In genomic region chr5:53482717-53483638, GRCh38 we compare ENCODE assay signal across 1 cellular context.
TF ChIP-seq lines count a peak whose summit lies in the region.

No MANE protein-coding gene starts in this region.

TF ChIP-seq in HepG2, 621 proteins besides CTCF, POLR2A, EP300 and RAD21 (continued from another document and continues in another):
- 0 out of 2 replicates have a peak, but pooled peaks have one; percentile 18 for TF ChIP-seq ZNF724P (CRISPR knock-in tag; IDR thresholded peaks at IDR 0.05; ENCODE audit: borderline replicate concordance)
- TF ChIP-seq MXI1 (IDR thresholded peaks at IDR 0.05; ENCODE audit: borderline replicate concordance, low read depth, low read length), result peak; percentile 25; the same call in 1 of the 3 replicates
- TF ChIP-seq DMAP1 (CRISPR knock-in tag; IDR thresholded peaks at IDR 0.05), result peak; percentile 79; the same call in 1 of the 2 replicates
- TF ChIP-seq CCAR2 (optimal IDR thresholded peaks at IDR 0.05; ENCODE audit: low read depth, low read length), result no peak
- TF ChIP-seq ATF7 (IDR thresholded peaks at IDR 0.05), result no peak
- TF ChIP-seq ATF7 (CRISPR knock-in tag; IDR thresholded peaks at IDR 0.05), result no peak
- no peak for TF ChIP-seq ZNF512B (CRISPR knock-in tag; IDR thresholded peaks at IDR 0.05; ENCODE audit: borderline replicate concordance)
- TF ChIP-seq SMC3 (IDR thresholded peaks at IDR 0.05; ENCODE audit: low read length), result no peak; the same call in none of the 2 replicates
- TF ChIP-seq CCDC6 (CRISPR knock-in tag; IDR thresholded peaks at IDR 0.05), result peak; percentile 69; the same call in 1 of the 2 replicates
- no peak for TF ChIP-seq ZBTB1 (CRISPR knock-in tag; IDR thresholded peaks at IDR 0.05; ENCODE audit: borderline replicate concordance)
- peak; percentile 70; the same call in 1 of the 2 replicates for TF ChIP-seq DNMT3B (CRISPR knock-in tag; conservative IDR thresholded peaks at IDR 0.05)
- 0 out of 2 replicates have a peak, but pooled peaks have one; percentile 56 for TF ChIP-seq ZNF747 (CRISPR knock-in tag; IDR thresholded peaks at IDR 0.05; ENCODE audit: borderline replicate concordance)
- no peak for TF ChIP-seq ZNF660 (CRISPR knock-in tag; IDR thresholded peaks at IDR 0.05; ENCODE audit: borderline replicate concordance, low read depth)
- peak; percentile 81 for TF ChIP-seq ZNF30 (CRISPR knock-in tag; IDR thresholded peaks at IDR 0.05)
- TF ChIP-seq ZNF75D (CRISPR knock-in tag; IDR thresholded peaks at IDR 0.05; ENCODE audit: borderline replicate concordance), result no peak
- no peak for TF ChIP-seq THAP8 (CRISPR knock-in tag; IDR thresholded peaks at IDR 0.05; ENCODE audit: borderline replicate concordance)
- peak; percentile 27; the same call in 1 of the 2 replicates for TF ChIP-seq TFE3 (CRISPR knock-in tag; IDR thresholded peaks at IDR 0.05)
- TF ChIP-seq GMEB2 (CRISPR knock-in tag; IDR thresholded peaks at IDR 0.05; ENCODE audit: low read depth), result no peak
- no peak; the same call in 1 of the 2 replicates for TF ChIP-seq ZNF782 (CRISPR knock-in tag; IDR thresholded peaks at IDR 0.05; ENCODE audit: borderline replicate concordance)
- peak; percentile 86; the same call in 1 of the 2 replicates for TF ChIP-seq ZSCAN9 (CRISPR knock-in tag; IDR thresholded peaks at IDR 0.05; ENCODE audit: borderline replicate concordance)
- no peak for TF ChIP-seq HOXA7 (CRISPR knock-in tag; IDR thresholded peaks at IDR 0.05)
- TF ChIP-seq MEIS1 (CRISPR knock-in tag; IDR thresholded peaks at IDR 0.05; ENCODE audit: borderline replicate concordance), result no peak; the same call in 1 of the 2 replicates
- no peak for TF ChIP-seq RNF2 (conservative IDR thresholded peaks at IDR 0.05; ENCODE audit: low read depth)
- TF ChIP-seq ZMAT5 (CRISPR knock-in tag; IDR thresholded peaks at IDR 0.05; ENCODE audit: borderline replicate concordance, low read depth), result no peak
- TF ChIP-seq SETDB1 (CRISPR knock-in tag; IDR thresholded peaks at IDR 0.05; ENCODE audit: borderline replicate concordance), result no peak
- TF ChIP-seq KDM2A (CRISPR knock-in tag; IDR thresholded peaks at IDR 0.05; ENCODE audit: borderline replicate concordance, low read depth), result peak; percentile 75; the same call in 1 of the 2 replicates
- 0 out of 2 replicates have a peak, but pooled peaks have one; percentile 18 for TF ChIP-seq SP5 (CRISPR knock-in tag; IDR thresholded peaks at IDR 0.05; ENCODE audit: borderline replicate concordance, low read depth)
- peak; percentile 82 for TF ChIP-seq ZXDC (CRISPR knock-in tag; IDR thresholded peaks at IDR 0.05)
- peak; percentile 67; the same call in 1 of the 2 replicates for TF ChIP-seq WIZ (CRISPR knock-in tag; IDR thresholded peaks at IDR 0.05)
- no peak for TF ChIP-seq SRSF4 (IDR thresholded peaks at IDR 0.05; ENCODE audit: low read depth, low read length, poor library complexity, severe bottlenecking)
- TF ChIP-seq CHD4 (IDR thresholded peaks at IDR 0.05; ENCODE audit: borderline replicate concordance, low read length), result 0 out of 2 replicates have a peak, but pooled peaks have one; percentile 25
- no peak for TF ChIP-seq LRRFIP1 (CRISPR knock-in tag; conservative IDR thresholded peaks at IDR 0.05)
- TF ChIP-seq ZNF709 (CRISPR knock-in tag; IDR thresholded peaks at IDR 0.05), result no peak; the same call in 1 of the 2 replicates
- peak; percentile 32; the same call in 1 of the 2 replicates for TF ChIP-seq ETV5 (CRISPR knock-in tag; IDR thresholded peaks at IDR 0.05; ENCODE audit: borderline replicate concordance)
- no peak for TF ChIP-seq IKZF1 (IDR thresholded peaks at IDR 0.05)
- TF ChIP-seq BRD4 (CRISPR knock-in tag; IDR thresholded peaks at IDR 0.05), result no peak
- TF ChIP-seq NR2F2 (IDR thresholded peaks at IDR 0.05; ENCODE audit: borderline replicate concordance, low read depth), result peak; percentile 22
- peak; percentile 26; the same call in 1 of the 2 replicates for TF ChIP-seq ZNF652 (CRISPR knock-in tag; IDR thresholded peaks at IDR 0.05; ENCODE audit: borderline replicate concordance, low read depth)
- TF ChIP-seq ZNF180 (CRISPR knock-in tag; IDR thresholded peaks at IDR 0.05; ENCODE audit: borderline replicate concordance, low read depth), result no peak
- TF ChIP-seq NAIF1 (CRISPR knock-in tag; IDR thresholded peaks at IDR 0.05; ENCODE audit: borderline replicate concordance), result no peak
- TF ChIP-seq KLF12 (CRISPR knock-in tag; IDR thresholded peaks at IDR 0.05; ENCODE audit: borderline replicate concordance), result 0 out of 2 replicates have a peak, but pooled peaks have one; percentile 14
- no peak for TF ChIP-seq HOXA5 (CRISPR knock-in tag; IDR thresholded peaks at IDR 0.05)
- TF ChIP-seq PRPF4 (IDR thresholded peaks at IDR 0.05; ENCODE audit: low read depth, low read length, poor library complexity, severe bottlenecking), result no peak
- 0 out of 2 replicates have a peak, but pooled peaks have one; percentile 24 for TF ChIP-seq STAT6 (CRISPR knock-in tag; IDR thresholded peaks at IDR 0.05; ENCODE audit: borderline replicate concordance)
- TF ChIP-seq SIN3A (IDR thresholded peaks at IDR 0.05; ENCODE audit: borderline replicate concordance, low read depth, low read length), result peak; percentile 42
- TF ChIP-seq IRX3 (CRISPR knock-in tag; IDR thresholded peaks at IDR 0.05; ENCODE audit: borderline replicate concordance, low read depth), result no peak
- TF ChIP-seq ZNF160 (CRISPR knock-in tag; IDR thresholded peaks at IDR 0.05), result no peak
- no peak for TF ChIP-seq ZNF343 (CRISPR knock-in tag; IDR thresholded peaks at IDR 0.05)
- peak; percentile 86; the same call in 1 of the 2 replicates for TF ChIP-seq GLI4 (CRISPR knock-in tag; IDR thresholded peaks at IDR 0.05; ENCODE audit: borderline replicate concordance)
- TF ChIP-seq ZNF333 (CRISPR knock-in tag; IDR thresholded peaks at IDR 0.05; ENCODE audit: borderline replicate concordance), result no peak
- TF ChIP-seq PBX2 (CRISPR knock-in tag; IDR thresholded peaks at IDR 0.05), result no peak
